7 cellular contexts compared by ENCODE assay signal in the genomic region with DNA sequence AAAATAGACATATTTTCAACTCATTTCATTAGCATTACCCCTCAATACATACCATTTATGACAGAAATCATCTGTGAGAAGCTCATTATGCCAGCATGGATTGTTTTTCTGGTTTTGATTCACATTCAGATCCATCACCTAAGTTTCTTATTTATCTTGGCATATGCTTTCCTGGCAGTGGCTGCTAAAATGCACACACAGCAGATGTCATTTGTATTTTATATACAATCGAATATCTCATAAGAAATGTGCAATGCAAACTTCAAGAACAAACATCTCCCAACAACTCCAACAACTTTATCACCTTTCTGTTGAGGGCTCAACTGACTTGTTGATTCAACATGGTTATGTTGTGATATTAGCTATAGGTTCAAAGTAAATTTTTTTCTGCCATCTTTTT.
"Had no signal": no experiment of that assay in that cellular context is flagged by ENCODE, and none has a peak within 500 bp of the region (broad histone marks: within the 10 kb centered on the region; RNA-seq: fewer than 3 reads in every experiment).

No MANE protein-coding gene starts in this region.

- FAIRE-seq: G401.6, GM12878, GM12892, GM18507, GM19239 had no signal

- DNase-seq: GDM1, GF-D8 had no signal

- ATAC-seq: GM12878 had no signal

- H3K4me3 ChIP-seq: GM12878 had no signal
